In the genomic region with DNA sequence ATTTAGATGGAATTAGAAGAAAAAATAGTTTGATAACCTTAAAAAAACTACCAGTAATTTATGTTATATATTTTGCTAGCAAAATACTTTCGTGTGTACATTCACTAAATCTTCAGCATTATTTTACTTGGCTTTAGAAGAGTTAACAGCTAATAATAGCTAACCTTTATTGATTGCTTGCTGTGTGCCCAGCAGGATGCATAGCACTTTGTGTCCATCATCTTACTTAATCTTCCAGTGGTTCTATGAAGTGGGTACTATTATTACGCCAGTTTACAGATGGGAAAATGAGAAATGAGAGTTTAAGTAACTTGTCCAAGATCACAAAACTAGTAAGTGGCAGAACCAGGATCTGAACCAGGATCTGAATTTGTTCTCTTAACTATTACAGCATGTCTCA, we compare ENCODE assay signal across 33 cellular contexts. TPM values are rescaled to one million over a fixed set of nuclear protein-coding genes. Genes with fewer than 3 reads are reported as not detected.
"Had no signal": no experiment of that assay in that cellular context is flagged by ENCODE, and none has a peak within 500 bp of the region (broad histone marks: within the 10 kb centered on the region; RNA-seq: fewer than 3 reads in every experiment).

No MANE protein-coding gene starts in this region.

- H3K27ac Mint-ChIP-seq: activated naive CD8-positive, alpha-beta T cell; naive B cell; stimulated activated effector memory CD8-positive, alpha-beta T cell treated with anti-CD3 and anti-CD28 coated beads, Interleukin-12 subunit alpha, Interleukin-12 subunit beta, amount 100 ng/mL, for 72 hours; stimulated activated naive CD8-positive, alpha-beta T cell treated with anti-CD3 and anti-CD28 coated beads, Interleukin-15, Interleukin-2, amounts not matched to agents 100 ng/mL and 50 ng/mL, for 24 hours; type B pancreatic cell had no signal

- H2AFZ ChIP-seq: hepatocyte had no signal

- H3K36me3 Mint-ChIP-seq: naive B cell; stimulated activated effector memory CD8-positive, alpha-beta T cell treated with anti-CD3 and anti-CD28 coated beads, Interleukin-12 subunit alpha, Interleukin-12 subunit beta, amount 100 ng/mL, for 72 hours had no signal

- H3K4me1 Mint-ChIP-seq: nephron progenitor cell; stimulated activated effector memory CD8-positive, alpha-beta T cell treated with anti-CD3 and anti-CD28 coated beads, Interleukin-12 subunit alpha, Interleukin-12 subunit beta, amount 100 ng/mL, for 72 hours had no signal

- H3K27me3 ChIP-seq: adrenal gland, body of pancreas, cardiac muscle cell, gastroesophageal sphincter, hepatocyte, ovary, sigmoid colon, uterus had no signal

- H3K27me3 Mint-ChIP-seq: activated naive CD8-positive, alpha-beta T cell; stimulated activated naive CD8-positive, alpha-beta T cell treated with anti-CD3 and anti-CD28 coated beads, Interleukin-15, Interleukin-2, amounts not matched to agents 100 ng/mL and 50 ng/mL, for 24 hours; type B pancreatic cell had no signal

- H3K36me3 ChIP-seq: ovary, prostate gland, uterus had no signal

- H3K4me2 ChIP-seq: hepatocyte had no signal

- DNase-seq: activated CD4-positive, alpha-beta T cell treated with anti-CD3 and anti-CD28 coated beads for 4 hours; activated CD4-positive, alpha-beta T cell treated with anti-CD3 and anti-CD28 coated beads, Interleukin-2, amount 50 U/mL, for 4 hours; activated CD8-positive, alpha-beta memory T cell treated with anti-CD3 and anti-CD28 coated beads for 24 hours; activated effector memory CD4-positive, alpha-beta T cell treated with Interleukin-2 at 50 U/mL for 16 hours; activated naive CD4-positive, alpha-beta T cell treated with Interleukin-2 at 50 U/mL for 16 hours; adrenal gland; aorta; body of pancreas; cerebellar nuclear complex; cortex of kidney; islet precursor cell; left ventricle myocardium superior; naive B cell; nephron progenitor cell; ovary; retina; sigmoid colon; small intestine; stimulated activated CD4-positive, alpha-beta T cell treated with anti-CD3 and anti-CD28 coated beads, Interleukin-4, amount 100 ng/mL, for 24 hours; uterus had no signal

- H3K9me3 Mint-ChIP-seq: naive B cell; stimulated activated effector memory CD8-positive, alpha-beta T cell treated with anti-CD3 and anti-CD28 coated beads, Interleukin-12 subunit alpha, Interleukin-12 subunit beta, amount 100 ng/mL, for 72 hours had no signal

- H3K9me3 ChIP-seq: adrenal gland, body of pancreas, gastroesophageal sphincter, ovary, prostate gland, uterus had no signal

- H3K27ac ChIP-seq: adrenal gland, body of pancreas, gastroesophageal sphincter, hepatocyte, ovary, prostate gland, sigmoid colon, uterus had no signal

- H3K4me3 ChIP-seq: adrenal gland, body of pancreas, cardiac muscle cell, gastroesophageal sphincter, hepatocyte, ovary, prostate gland, sigmoid colon, uterus had no signal

- ATAC-seq: body of pancreas; gastroesophageal sphincter; left ventricle myocardium superior; stimulated activated effector memory CD8-positive, alpha-beta T cell treated with anti-CD3 and anti-CD28 coated beads, Interleukin-12 subunit alpha, Interleukin-12 subunit beta, amount 100 ng/mL, for 72 hours had no signal

- H3K4me3 Mint-ChIP-seq: activated naive CD8-positive, alpha-beta T cell; naive B cell; nephron progenitor cell; stimulated activated effector memory CD8-positive, alpha-beta T cell treated with anti-CD3 and anti-CD28 coated beads, Interleukin-12 subunit alpha, Interleukin-12 subunit beta, amount 100 ng/mL, for 72 hours; stimulated activated naive CD8-positive, alpha-beta T cell treated with anti-CD3 and anti-CD28 coated beads, Interleukin-15, Interleukin-2, amounts not matched to agents 100 ng/mL and 50 ng/mL, for 24 hours; type B pancreatic cell had no signal

- H3K4me1 ChIP-seq: prostate gland, uterus had no signal

RNA-seq across cellular contexts. Expression of gene GPR25, which starts 41.7 kb away (rescaled TPM):
- total RNA-seq: aorta, endothelial cell of umbilical vein, fibroblast of lung, fibroblast of villous mesenchyme, gastroesophageal sphincter, hepatocyte, left ventricle myocardium superior, lung microvascular endothelial cell, ovary, sigmoid colon, subcutaneous adipose tissue had no signal
- polyA plus RNA-seq: adrenal gland, aorta, cardiac muscle cell, endothelial cell of umbilical vein, fibroblast of lung, hepatocyte had no signal
